22 cellular contexts compared by ENCODE assay signal in the genomic region with DNA sequence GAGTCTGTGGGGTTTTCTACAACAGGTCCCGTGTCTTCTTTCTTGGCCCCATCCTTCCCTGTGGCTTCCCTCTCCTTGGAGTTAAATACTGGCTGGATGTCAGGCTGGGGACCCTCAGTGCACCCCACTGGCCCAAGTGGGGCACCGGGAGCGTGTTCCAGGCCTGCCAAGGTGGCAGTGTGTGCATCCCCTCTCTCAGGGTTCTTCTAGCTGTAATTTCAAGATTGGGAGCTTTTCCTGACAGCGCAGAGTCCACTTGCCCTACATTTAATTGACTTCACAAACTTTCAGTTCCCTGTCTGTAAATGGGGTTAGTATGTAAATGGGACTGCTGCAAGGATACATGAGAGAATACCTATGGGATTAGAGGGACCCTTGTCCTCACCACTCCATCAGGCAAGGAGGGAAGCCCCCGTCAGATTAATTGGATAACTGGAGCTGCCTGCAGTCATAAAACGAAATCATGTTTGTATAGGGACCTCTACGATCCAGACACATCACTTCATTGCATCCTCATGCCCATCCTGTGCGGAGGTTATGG.
DNase-seq lines count a peak whose midpoint lies in the region; ATAC-seq and TF ChIP-seq lines count a peak whose summit lies in the region.
"Had no signal": no experiment of that assay in that cellular context is flagged by ENCODE, and none has a peak within 500 bp of the region (broad histone marks: within the 10 kb centered on the region; RNA-seq: fewer than 3 reads in every experiment).

No MANE protein-coding gene starts in this region.

- H3K9me3 Mint-ChIP-seq in activated CD4-positive, alpha-beta memory T cell treated with anti-CD3 and anti-CD28 coated beads for 36 hours: no peaks in the 10 kb centered on the region
- H3K9me3 Mint-ChIP-seq: activated naive CD4-positive, alpha-beta T cell treated with anti-CD3 and anti-CD28 coated beads for 36 hours; activated T-cell treated with anti-CD3 and anti-CD28 coated beads, Interleukin-2, amount 50 U/mL, for 72 hours; naive B cell had no signal

- H3K27me3 ChIP-seq in right cardiac atrium (ENCODE audit: control insufficient read depth, insufficient read depth): no peaks in the 10 kb centered on the region
- H3K27me3 ChIP-seq in liver (ENCODE audit: control insufficient read depth in 4 of 4, insufficient read depth in 4 of 4, low read length in 3 of 4): no peaks in the 10 kb centered on the region
- no peaks in the 10 kb centered on the region for H3K27me3 ChIP-seq in skeletal muscle tissue (ENCODE audit: control insufficient read depth in 3 of 3, insufficient read depth in 3 of 3, low read length in 3 of 3)
- H3K27me3 ChIP-seq: BLaER1, cardiac muscle cell, dorsolateral prefrontal cortex, pancreas, tibial artery had no signal

- CTCF ChIA-PET in activated CD4-positive, alpha-beta memory T cell treated with anti-CD3 and anti-CD28 coated beads for 36 hours (lab: Charles Lee): interaction anchor here (1.1 to 3.4 kb wide), 2 partner anchors 38 to 182 kb away, joined by 3 to 12 read pairs; no protein-coding TSS in a partner anchor

- no peaks in the 10 kb centered on the region for H3K36me3 Mint-ChIP-seq in activated CD4-positive, alpha-beta memory T cell treated with anti-CD3 and anti-CD28 coated beads for 36 hours
- H3K36me3 Mint-ChIP-seq: naive B cell had no signal

- ATAC-seq in right cardiac atrium (no peak), Right ventricle myocardium superior (ENCODE audit: poor library complexity) (no peak), HG03025 (IDR thresholded peaks at IDR 0.05; ENCODE audit: low FRiP score, unreplicated experiment) (no peak)
- ATAC-seq: pancreas had no signal

- no peaks in the 10 kb centered on the region for H3K9me3 ChIP-seq in right cardiac atrium (ENCODE audit: control insufficient read depth, low read length)
- H3K9me3 ChIP-seq in liver (ENCODE audit: control insufficient read depth in 4 of 4, low read length in 3 of 4): no peaks in the 10 kb centered on the region
- H3K9me3 ChIP-seq in skeletal muscle tissue (ENCODE audit: control insufficient read depth in 3 of 3, low read length in 3 of 3): no peaks in the 10 kb centered on the region
- H3K9me3 ChIP-seq: BLaER1, pancreas, tibial artery had no signal

- H3K4me1 ChIP-seq in right cardiac atrium (ENCODE audit: control insufficient read depth, insufficient read depth, low read length): peaks cover 13% of the 10 kb centered on the region
- peaks cover 19 to 49% (median 43%) of the 10 kb centered on the region in 4 donors for H3K4me1 ChIP-seq in liver (ENCODE audit: control insufficient read depth in 4 of 4, insufficient read depth in 4 of 4, low read length in 3 of 4)
- peaks cover 25 to 38% (median 31%) of the 10 kb centered on the region in 3 donors for H3K4me1 ChIP-seq in skeletal muscle tissue (ENCODE audit: control insufficient read depth in 3 of 3, insufficient read depth in 3 of 3, low read length in 3 of 3)

- H3K9ac ChIP-seq in liver (ENCODE audit: low read depth in 1 of 2, low read length in 2 of 2) (peak overlapping the region; percentile 35 to 78), skeletal muscle tissue (ENCODE audit: low read depth in 1 of 3, low read length in 3 of 3) (no peak overlapping the region)
- H3K9ac ChIP-seq: BLaER1, GM23248 had no signal

- H3K36me3 ChIP-seq in liver (ENCODE audit: control insufficient read depth in 4 of 4, insufficient read depth in 3 of 4, low read depth in 1 of 4, low read length in 3 of 4) (no peaks in the 10 kb centered on the region), skeletal muscle tissue (ENCODE audit: control insufficient read depth in 3 of 3, insufficient read depth in 3 of 3, low read length in 3 of 3) (no peaks in the 10 kb centered on the region)
- H3K36me3 ChIP-seq: BLaER1, cardiac muscle cell, pancreas, tibial artery had no signal

- no peak for TF ChIP-seq CTCF in liver (IDR thresholded peaks at IDR 0.05; ENCODE audit: low read depth, low read length, missing input control)

- DNase-seq in right cardiac atrium (no peak), Right ventricle myocardium superior (no peak), NCI-H1436 treated with DMSO at 0.1 percent for 48 hours (lab: John Stamatoyannopoulos, UW) (no peak), NCI-H748 (lab: John Stamatoyannopoulos, UW; ENCODE audit: unreplicated experiment) (no peak)
- DNase-seq in activated CD4-positive, alpha-beta memory T cell treated with anti-CD3 and anti-CD28 coated beads for 36 hours: no peak
- DNase-seq: activated naive CD4-positive, alpha-beta T cell treated with anti-CD3 and anti-CD28 coated beads for 36 hours; activated T-cell treated with anti-CD3 and anti-CD28 coated beads, Interleukin-2, amount 50 U/mL, for 72 hours; amygdala; dorsolateral prefrontal cortex; GDM1; KG1; mesendoderm; naive B cell; NCI-H146; pancreas; tibial artery had no signal

- H3K27ac ChIP-seq in right cardiac atrium (ENCODE audit: low read length) (peak overlapping the region; percentile 16), liver (ENCODE audit: low read depth in 1 of 2, low read length in 2 of 2) (peak overlapping the region; percentile 82 to 92), skeletal muscle tissue (ENCODE audit: low read depth, low read length) (peak overlapping the region; percentile 9)
- H3K27ac ChIP-seq: BLaER1, cardiac muscle cell, GM23248, pancreas, tibial artery had no signal

- no peak overlapping the region for H3K4me3 Mint-ChIP-seq in activated CD4-positive, alpha-beta memory T cell treated with anti-CD3 and anti-CD28 coated beads for 36 hours
- H3K4me3 Mint-ChIP-seq: activated naive CD4-positive, alpha-beta T cell treated with anti-CD3 and anti-CD28 coated beads for 36 hours; naive B cell had no signal

- no peak overlapping the region for H3K4me3 ChIP-seq in right cardiac atrium (ENCODE audit: low read length)
- no peak overlapping the region for H3K4me3 ChIP-seq in liver (ENCODE audit: low read depth in 1 of 3, low read length in 3 of 3)
- no peak overlapping the region for H3K4me3 ChIP-seq in skeletal muscle tissue (ENCODE audit: low read length in 3 of 3)
- H3K4me3 ChIP-seq: BLaER1, cardiac muscle cell, dorsolateral prefrontal cortex, GM23248, pancreas, tibial artery had no signal

- TF ChIP-seq RAD21 in liver (IDR thresholded peaks at IDR 0.05): no peak

- POLR2A ChIA-PET in activated CD4-positive, alpha-beta memory T cell treated with anti-CD3 and anti-CD28 coated beads for 36 hours (lab: Charles Lee): interaction anchor here (1.1 to 1.5 kb wide), 3 partner anchors 24 to 46 kb away, joined by 3 to 4 read pairs (median 3); no protein-coding TSS in a partner anchor

- intact Hi-C loops in right cardiac atrium (cut with DNase I) (no loop called here), Right ventricle myocardium superior (cut with DNase I) (no loop called here)
- intact Hi-C loops in activated CD4-positive, alpha-beta memory T cell treated with anti-CD3 and anti-CD28 coated beads for 36 hours (cut with micrococcal nuclease): no loop called here

- peaks cover 34% of the 10 kb centered on the region for H3K4me1 Mint-ChIP-seq in activated CD4-positive, alpha-beta memory T cell treated with anti-CD3 and anti-CD28 coated beads for 36 hours (ENCODE audit: low read depth)
- H3K4me1 Mint-ChIP-seq: naive B cell had no signal

- WGBS in right cardiac atrium: 91% methylated on average over 8 of the region's 8 CpGs
- WGBS in liver: 88% methylated on average over 8 of the region's 8 CpGs

- H3K27ac Mint-ChIP-seq in activated CD4-positive, alpha-beta memory T cell treated with anti-CD3 and anti-CD28 coated beads for 36 hours: no peak overlapping the region
- H3K27ac Mint-ChIP-seq: activated naive CD4-positive, alpha-beta T cell treated with anti-CD3 and anti-CD28 coated beads for 36 hours; activated T-cell treated with anti-CD3 and anti-CD28 coated beads, Interleukin-2, amount 50 U/mL, for 72 hours; naive B cell had no signal

- no peaks in the 10 kb centered on the region for H3K27me3 Mint-ChIP-seq in activated CD4-positive, alpha-beta memory T cell treated with anti-CD3 and anti-CD28 coated beads for 36 hours

TF ChIP-seq in liver, 16 proteins besides CTCF, POLR2A, EP300 and RAD21:
- TF ChIP-seq TAF1 (conservative IDR thresholded peaks at IDR 0.05) (no peak), GABPA (IDR thresholded peaks at IDR 0.05 in 1 of 2, conservative IDR thresholded peaks at IDR 0.05 in 1 of 2) (no peak), FOXA1 (IDR thresholded peaks at IDR 0.05) (no peak)
- TF ChIP-seq, protein P1, sequence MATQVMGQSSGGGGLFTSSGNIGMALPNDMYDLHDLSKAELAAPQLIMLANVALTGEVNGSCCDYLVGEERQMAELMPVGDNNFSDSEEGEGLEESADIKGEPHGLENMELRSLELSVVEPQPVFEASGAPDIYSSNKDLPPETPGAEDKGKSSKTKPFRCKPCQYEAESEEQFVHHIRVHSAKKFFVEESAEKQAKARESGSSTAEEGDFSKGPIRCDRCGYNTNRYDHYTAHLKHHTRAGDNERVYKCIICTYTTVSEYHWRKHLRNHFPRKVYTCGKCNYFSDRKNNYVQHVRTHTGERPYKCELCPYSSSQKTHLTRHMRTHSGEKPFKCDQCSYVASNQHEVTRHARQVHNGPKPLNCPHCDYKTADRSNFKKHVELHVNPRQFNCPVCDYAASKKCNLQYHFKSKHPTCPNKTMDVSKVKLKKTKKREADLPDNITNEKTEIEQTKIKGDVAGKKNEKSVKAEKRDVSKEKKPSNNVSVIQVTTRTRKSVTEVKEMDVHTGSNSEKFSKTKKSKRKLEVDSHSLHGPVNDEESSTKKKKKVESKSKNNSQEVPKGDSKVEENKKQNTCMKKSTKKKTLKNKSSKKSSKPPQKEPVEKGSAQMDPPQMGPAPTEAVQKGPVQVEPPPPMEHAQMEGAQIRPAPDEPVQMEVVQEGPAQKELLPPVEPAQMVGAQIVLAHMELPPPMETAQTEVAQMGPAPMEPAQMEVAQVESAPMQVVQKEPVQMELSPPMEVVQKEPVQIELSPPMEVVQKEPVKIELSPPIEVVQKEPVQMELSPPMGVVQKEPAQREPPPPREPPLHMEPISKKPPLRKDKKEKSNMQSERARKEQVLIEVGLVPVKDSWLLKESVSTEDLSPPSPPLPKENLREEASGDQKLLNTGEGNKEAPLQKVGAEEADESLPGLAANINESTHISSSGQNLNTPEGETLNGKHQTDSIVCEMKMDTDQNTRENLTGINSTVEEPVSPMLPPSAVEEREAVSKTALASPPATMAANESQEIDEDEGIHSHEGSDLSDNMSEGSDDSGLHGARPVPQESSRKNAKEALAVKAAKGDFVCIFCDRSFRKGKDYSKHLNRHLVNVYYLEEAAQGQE (IDR thresholded peaks at IDR 0.05): no peak

Comparison
In these comparisons a context has a peak if more than half of its experiments do, and no peak if none do; other contexts are left out.
1. H3K27ac ChIP-seq: peak in every context shown above with its lines; median percentile 87 in liver; 16 in right cardiac atrium; 9 in skeletal muscle tissue.
2. H3K9ac ChIP-seq: peak in liver (2 of 2); none in skeletal muscle tissue (0 of 3).